ENCODE assay signal across 1 cellular context in genomic region chr7:75887669-75888369, GRCh38.
TF ChIP-seq lines count a peak whose summit lies in the region.

No MANE protein-coding gene starts in this region.

TF ChIP-seq in HepG2, 621 proteins besides CTCF, POLR2A, EP300 and RAD21:
- TF ChIP-seq HNF1A (IDR thresholded peaks at IDR 0.05; ENCODE audit: low read depth) (no peak), HNF1A (CRISPR knock-in tag; IDR thresholded peaks at IDR 0.05; ENCODE audit: borderline replicate concordance) (no peak), HNRNPL (IDR thresholded peaks at IDR 0.05; ENCODE audit: low read depth, low read length) (peak; percentile 63; the same call in 1 of the 2 replicates)
